ENCODE assay signal across 24 cellular contexts in the genomic region with DNA sequence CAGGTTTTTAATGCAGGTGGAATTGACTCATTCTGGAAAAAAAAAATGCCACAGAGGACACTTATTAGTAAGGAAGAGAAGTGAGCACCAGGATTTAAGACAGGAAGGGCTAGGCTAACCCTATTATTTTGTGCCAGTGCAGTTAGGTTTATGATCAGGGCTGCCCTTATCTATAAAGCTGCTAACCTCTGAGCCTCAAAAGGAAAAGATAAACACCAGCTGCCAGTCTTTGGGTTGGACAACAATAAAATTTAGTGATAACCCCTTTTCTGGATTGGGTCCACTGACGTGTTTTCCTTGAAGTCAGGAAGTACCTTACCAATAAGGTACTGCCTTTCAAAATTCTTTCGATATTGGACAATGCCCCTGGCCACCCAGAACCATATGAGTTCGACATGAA.
"Had no signal": no experiment of that assay in that cellular context is flagged by ENCODE, and none has a peak within 500 bp of the region (broad histone marks: within the 10 kb centered on the region; RNA-seq: fewer than 3 reads in every experiment).

No MANE protein-coding gene starts in this region.

- H3K36me3 ChIP-seq: neural progenitor cell, prostate gland, right atrium auricular region, stomach, tibial artery had no signal

- H3K27me3 ChIP-seq: foreskin keratinocyte, neural progenitor cell, right atrium auricular region, stomach, tibial artery had no signal

- ATAC-seq: esophagus mucosa; foreskin keratinocyte; naive thymus-derived CD4-positive, alpha-beta T cell; sciatic nerve; stimulated activated effector memory CD8-positive, alpha-beta T cell treated with anti-CD3 and anti-CD28 coated beads, Interleukin-12 subunit alpha, Interleukin-12 subunit beta, amount 100 ng/mL, for 72 hours had no signal

- H3K9me3 ChIP-seq: prostate gland, right atrium auricular region, stomach, tibial artery had no signal

- H3K27ac ChIP-seq: epithelial cell of prostate, foreskin keratinocyte, neural progenitor cell, prostate gland, right atrium auricular region, stomach, tibial artery had no signal

- DNase-seq: effector CD8-positive, alpha-beta T cell; endodermal cell; glutamatergic neuron; hypothalamus; immature natural killer cell; islet precursor cell; kidney glomerular epithelial cell; mesenchymal stem cell; naive thymus-derived CD4-positive, alpha-beta T cell; stimulated activated CD4-positive, alpha-beta T cell treated with anti-CD3 and anti-CD28 coated beads, Interleukin-2, amount 100 ng/mL, for 24 hours; stimulated activated CD4-positive, alpha-beta T cell treated with anti-CD3 and anti-CD28 coated beads, Interleukin-4, amount 100 ng/mL, for 24 hours; stimulated activated naive CD4-positive, alpha-beta T cell treated with Interleukin-2 at 50 U/mL for 16 hours; stomach; tibial artery had no signal

- H3K4me3 ChIP-seq: neural progenitor cell, prostate gland, right atrium auricular region, stomach, tibial artery had no signal

- H3K4me2 ChIP-seq: neural progenitor cell had no signal

- H2AFZ ChIP-seq: neural progenitor cell had no signal

- H3K4me1 ChIP-seq: foreskin keratinocyte, neural progenitor cell, prostate gland, tibial artery had no signal

- H3K9ac ChIP-seq: neural progenitor cell had no signal

- FAIRE-seq: colon, urothelium cell line had no signal
